Comparison of ENCODE assay signal across 22 cellular contexts in genomic region chr7:94561841-94562514, GRCh38. TPM values are rescaled to one million over a fixed set of nuclear protein-coding genes. Genes with fewer than 3 reads are reported as not detected.
DNase-seq lines count a peak whose midpoint lies in the region; ATAC-seq and TF ChIP-seq lines count a peak whose summit lies in the region.
"Had no signal": no experiment of that assay in that cellular context is flagged by ENCODE, and none has a peak within 500 bp of the region (broad histone marks: within the 10 kb centered on the region; RNA-seq: fewer than 3 reads in every experiment).

No MANE protein-coding gene starts in this region.

- in situ Hi-C loops in astrocyte of the spinal cord (cut with HindIII; ENCODE audit: low sequenced_read_pairs), result no loop called here

- no peak for TF ChIP-seq CTCF in AG10803 (conservative IDR thresholded peaks at IDR 0.05; ENCODE audit: low read length)
- no peak for TF ChIP-seq CTCF in HL-60 (IDR thresholded peaks at IDR 0.05; ENCODE audit: insufficient read depth, low read length)
- no peak for TF ChIP-seq CTCF in astrocyte of the spinal cord (IDR thresholded peaks at IDR 0.05; ENCODE audit: low read depth, low read length)
- TF ChIP-seq CTCF in CD14-positive monocyte (IDR thresholded peaks at IDR 0.05), result no peak

- H3K27ac Mint-ChIP-seq in CD14-positive monocyte, result no peak overlapping the region
- H3K27ac Mint-ChIP-seq in activated naive CD4-positive, alpha-beta T cell treated with anti-CD3 and anti-CD28 coated beads, Interleukin-2, amount 10 ng/mL, durations not matched to agents 7 days and 5 days, result no peak overlapping the region
- H3K27ac Mint-ChIP-seq: natural killer cell treated with Interleukin-12 subunit alpha and Interleukin-12 subunit beta and Interleukin-15 and Interleukin-18, amount 100 ng/mL, for 72 hours; stimulated activated naive CD8-positive, alpha-beta T cell treated with anti-CD3 and anti-CD28 coated beads, Interleukin-15, amount 100 ng/mL, for 72 hours had no signal

- H3K4me3 ChIP-seq in AG10803 (ENCODE audit: low read length) (no peak overlapping the region), HL-60 (replicated peaks; ENCODE audit: insufficient read depth, low read length) (no peak overlapping the region), astrocyte of the spinal cord (ENCODE audit: low read depth, low read length) (no peak overlapping the region)
- H3K4me3 ChIP-seq: cardiac muscle cell, lung, prostate gland had no signal

- H3K36me3 Mint-ChIP-seq in CD14-positive monocyte, result peaks cover 7% of the 10 kb centered on the region in 2 donors
- peaks cover 7% of the 10 kb centered on the region for H3K36me3 Mint-ChIP-seq in activated naive CD4-positive, alpha-beta T cell treated with anti-CD3 and anti-CD28 coated beads, Interleukin-2, amount 10 ng/mL, durations not matched to agents 7 days and 5 days
- H3K36me3 Mint-ChIP-seq: activated naive CD4-positive, alpha-beta T cell treated with anti-CD3 and anti-CD28 coated beads, Interleukin-2, amount 50 U/mL, for 72 hours had no signal

- peak overlapping the region; percentile 18; the same call in 1 of the 2 replicates for H3K27ac ChIP-seq in HL-60 (replicated peaks)
- H3K27ac ChIP-seq: cardiac muscle cell, foreskin keratinocyte, prostate gland had no signal

- H3K27me3 Mint-ChIP-seq in CD14-positive monocyte (ENCODE audit: low read depth in 3 of 3), result peaks cover 0 to 3% (median 0%) of the 10 kb centered on the region in 3 donors
- H3K27me3 Mint-ChIP-seq in activated naive CD4-positive, alpha-beta T cell treated with anti-CD3 and anti-CD28 coated beads, Interleukin-2, amount 10 ng/mL, durations not matched to agents 7 days and 5 days, result no peaks in the 10 kb centered on the region
- H3K27me3 Mint-ChIP-seq: natural killer cell treated with Interleukin-12 subunit alpha and Interleukin-12 subunit beta and Interleukin-15 and Interleukin-18, amount 100 ng/mL, for 72 hours; stimulated activated naive CD8-positive, alpha-beta T cell treated with anti-CD3 and anti-CD28 coated beads, Interleukin-15, amount 100 ng/mL, for 72 hours had no signal

- H3K4me3 Mint-ChIP-seq in CD14-positive monocyte, result no peak overlapping the region
- no peak overlapping the region for H3K4me3 Mint-ChIP-seq in activated naive CD4-positive, alpha-beta T cell treated with anti-CD3 and anti-CD28 coated beads, Interleukin-2, amount 10 ng/mL, durations not matched to agents 7 days and 5 days
- H3K4me3 Mint-ChIP-seq: activated T-cell treated with anti-CD3 and anti-CD28 coated beads, Interleukin-2, amount 50 U/mL, for 4 hours; natural killer cell treated with Interleukin-12 subunit alpha and Interleukin-12 subunit beta and Interleukin-15 and Interleukin-18, amount 100 ng/mL, for 72 hours; stimulated activated naive CD8-positive, alpha-beta T cell treated with anti-CD3 and anti-CD28 coated beads, Interleukin-15, amount 100 ng/mL, for 72 hours had no signal

- H3K27me3 ChIP-seq in HL-60 (ENCODE audit: insufficient read depth, poor library complexity, severe bottlenecking), result no peaks in the 10 kb centered on the region
- H3K27me3 ChIP-seq: cardiac muscle cell, foreskin keratinocyte had no signal

- peaks cover 6% of the 10 kb centered on the region for H3K4me1 Mint-ChIP-seq in CD14-positive monocyte
- H3K4me1 Mint-ChIP-seq in activated naive CD4-positive, alpha-beta T cell treated with anti-CD3 and anti-CD28 coated beads, Interleukin-2, amount 10 ng/mL, durations not matched to agents 7 days and 5 days, result no peaks in the 10 kb centered on the region
- H3K4me1 Mint-ChIP-seq: stimulated activated naive CD8-positive, alpha-beta T cell treated with anti-CD3 and anti-CD28 coated beads, Interleukin-15, amount 100 ng/mL, for 72 hours had no signal

- no peaks in the 10 kb centered on the region for H3K9me3 Mint-ChIP-seq in CD14-positive monocyte
- no peaks in the 10 kb centered on the region for H3K9me3 Mint-ChIP-seq in activated naive CD4-positive, alpha-beta T cell treated with anti-CD3 and anti-CD28 coated beads, Interleukin-2, amount 10 ng/mL, durations not matched to agents 7 days and 5 days
- H3K9me3 Mint-ChIP-seq: activated naive CD4-positive, alpha-beta T cell treated with anti-CD3 and anti-CD28 coated beads, Interleukin-2, amount 50 U/mL, for 72 hours; activated T-cell treated with anti-CD3 and anti-CD28 coated beads, Interleukin-2, amount 50 U/mL, for 4 hours; natural killer cell treated with Interleukin-12 subunit alpha and Interleukin-12 subunit beta and Interleukin-15 and Interleukin-18, amount 100 ng/mL, for 72 hours; stimulated activated naive CD8-positive, alpha-beta T cell treated with anti-CD3 and anti-CD28 coated beads, Interleukin-15, amount 100 ng/mL, for 72 hours had no signal

- intact Hi-C loops in CD14-positive monocyte (cut with micrococcal nuclease), result no loop called here
- intact Hi-C loops in left ventricle myocardium superior (cut with micrococcal nuclease), result no loop called here

- CTCF ChIA-PET in activated naive CD4-positive, alpha-beta T cell treated with anti-CD3 and anti-CD28 coated beads, Interleukin-2, amount 10 ng/mL, durations not matched to agents 7 days and 5 days (lab: Charles Lee), result no interaction called here

- ATAC-seq in left ventricle myocardium superior, result no peak
- ATAC-seq: activated naive CD4-positive, alpha-beta T cell treated with anti-CD3 and anti-CD28 coated beads, Interleukin-2, amount 50 U/mL, for 72 hours; activated T-cell treated with anti-CD3 and anti-CD28 coated beads, Interleukin-2, amount 50 U/mL, for 4 hours; foreskin keratinocyte; natural killer cell treated with Interleukin-12 subunit alpha and Interleukin-12 subunit beta and Interleukin-15 and Interleukin-18, amount 100 ng/mL, for 72 hours; stimulated activated naive CD8-positive, alpha-beta T cell treated with anti-CD3 and anti-CD28 coated beads, Interleukin-15, amount 100 ng/mL, for 72 hours had no signal

- DNase-seq in AG10803 (ENCODE audit: low read depth) (peak; percentile 31), HL-60 (ENCODE audit: low read depth in 1 of 2, low spot score in 1 of 2) (no peak), astrocyte of the spinal cord (ENCODE audit: low read depth, low spot score) (peak; percentile 36), glomerular visceral epithelial cell (ENCODE audit: extremely low spot score) (peak; percentile 3), CD14-positive monocyte (ENCODE audit: low spot score) (no peak), left ventricle myocardium superior (no peak), T-helper 9 cell (no peak)
- DNase-seq in activated naive CD4-positive, alpha-beta T cell treated with anti-CD3 and anti-CD28 coated beads, Interleukin-2, amount 10 ng/mL, durations not matched to agents 7 days and 5 days, result no peak
- DNase-seq: ACHN; activated CD4-positive, alpha-beta T cell treated with anti-CD3 and anti-CD28 coated beads, Interleukin-2, amount 50 U/mL, for 48 hours; activated T-cell treated with anti-CD3 and anti-CD28 coated beads, Interleukin-2, amount 50 U/mL, for 4 hours; GDM1; H7; NCI-H2029 treated with DMSO at 0.1 percent for 48 hours; NCI-H69; stimulated activated naive CD8-positive, alpha-beta T cell treated with anti-CD3 and anti-CD28 coated beads, Interleukin-15, amount 100 ng/mL, for 72 hours had no signal

RNA-seq across cellular contexts. Expression of gene CASD1, which starts 52.4 kb away (rescaled TPM):
- 1 to 10 TPM; 2.0 to 3.6 TPM for polyA plus RNA-seq in CD14-positive monocyte
- 17.6 TPM for total RNA-seq in left ventricle myocardium superior

Comparison
In these comparisons a context has a peak if more than half of its experiments do, and no peak if none do; other contexts are left out.
1. DNase-seq: peak in AG10803 (single experiment), astrocyte of the spinal cord (single experiment) and glomerular visceral epithelial cell (single experiment); none in HL-60 (0 of 2), CD14-positive monocyte (single experiment), left ventricle myocardium superior (single experiment), T-helper 9 cell (single experiment) and activated naive CD4-positive, alpha-beta T cell treated with anti-CD3 and anti-CD28 coated beads, Interleukin-2, amount 10 ng/mL, durations not matched to agents 7 days and 5 days (single experiment).